In genomic region chr6:144415014-144415413, GRCh38 we compare ENCODE assay signal across 14 cellular contexts.
A peak's percentile ranks its signal among the peaks of the same experiment; 100 is the strongest.
DNase-seq lines count a peak whose midpoint lies in the region; ATAC-seq and TF ChIP-seq lines count a peak whose summit lies in the region.
"Had no signal": no experiment of that assay in that cellular context is flagged by ENCODE, and none has a peak within 500 bp of the region (broad histone marks: within the 10 kb centered on the region; RNA-seq: fewer than 3 reads in every experiment).

No MANE protein-coding gene starts in this region.

- H3K27ac ChIP-seq in lower lobe of right lung (no peak overlapping the region), substantia nigra (ENCODE audit: low read depth, low read length, poor library complexity, severe bottlenecking) (no peak overlapping the region)
- H3K27ac ChIP-seq: HL-60, vagina had no signal

- TF ChIP-seq CTCF in choroid plexus epithelial cell (conservative IDR thresholded peaks at IDR 0.05; ENCODE audit: low read depth, low read length), result no peak
- no peak for TF ChIP-seq CTCF in lower lobe of right lung (IDR thresholded peaks at IDR 0.05)

- peaks cover 33% of the 10 kb centered on the region for H3K4me1 ChIP-seq in lower lobe of right lung

- H3K4me3 ChIP-seq in choroid plexus epithelial cell (ENCODE audit: low read depth, low read length) (no peak overlapping the region), lower lobe of right lung (no peak overlapping the region)
- H3K4me3 ChIP-seq: vagina had no signal

- ATAC-seq in lower lobe of right lung, result peak; percentile 51 to 81

- no peaks in the 10 kb centered on the region for H3K27me3 ChIP-seq in lower lobe of right lung (ENCODE audit: low read depth)
- H3K27me3 ChIP-seq: vagina had no signal

- H3K36me3 ChIP-seq in lower lobe of right lung, result no peaks in the 10 kb centered on the region
- H3K36me3 ChIP-seq: vagina had no signal

- no peaks in the 10 kb centered on the region for H3K9me3 ChIP-seq in lower lobe of right lung
- H3K9me3 ChIP-seq: vagina had no signal

- DNase-seq in EH (ENCODE audit: low read depth) (peak; percentile 83), NCI-H345 (lab: John Stamatoyannopoulos, UW) (peak; percentile 78), choroid plexus epithelial cell (ENCODE audit: low read depth) (peak; percentile 87), lower lobe of right lung (no peak), NCI-H2107 treated with DMSO at 0.1 percent for 48 hours (lab: John Stamatoyannopoulos, UW; ENCODE audit: unreplicated experiment) (no peak), cerebellum (ENCODE audit: low spot score) (no peak), SKM-1 (lab: John Stamatoyannopoulos, UW; ENCODE audit: unreplicated experiment) (no peak), substantia nigra (lab: John Stamatoyannopoulos, UW) (no peak)
- DNase-seq: DMS79 treated with DMSO at 0.1 percent for 48 hours, NCI-H1930, posterior cingulate gyrus, T-helper 2 cell had no signal

- intact Hi-C loops in lower lobe of right lung (cut with DNase I), result no loop called here

Comparison
In these comparisons a context has a peak if more than half of its experiments do, and no peak if none do; other contexts are left out.
1. DNase-seq: peak in EH (single experiment), NCI-H345 (single experiment) and choroid plexus epithelial cell (single experiment); none in lower lobe of right lung (single experiment), NCI-H2107 treated with DMSO at 0.1 percent for 48 hours (single experiment), cerebellum (single experiment), SKM-1 (single experiment) and substantia nigra (0 of 49).